1 cellular context compared by ENCODE assay signal in genomic region chr6:31780507-31781243, GRCh38.
TF ChIP-seq lines count a peak whose summit lies in the region.

No MANE protein-coding gene starts in this region.

TF ChIP-seq in H1, 55 proteins besides CTCF, POLR2A, EP300 and RAD21:
- no peak for TF ChIP-seq SP1 (IDR thresholded peaks at IDR 0.05; ENCODE audit: low read depth, low read length)
- TF ChIP-seq CHD1 (IDR thresholded peaks at IDR 0.05; ENCODE audit: low read depth, low read length): no peak
- TF ChIP-seq CTBP2 (IDR thresholded peaks at IDR 0.05; ENCODE audit: borderline replicate concordance, insufficient read depth, insufficient read length, low read length): no peak
- no peak for TF ChIP-seq USF2 (IDR thresholded peaks at IDR 0.05; ENCODE audit: low read length)
